In genomic region chr14:29064305-29064704, GRCh38 we compare ENCODE assay signal across 8 cellular contexts.
"Had no signal": no experiment of that assay in that cellular context is flagged by ENCODE, and none has a peak within 500 bp of the region (broad histone marks: within the 10 kb centered on the region; RNA-seq: fewer than 3 reads in every experiment).

No MANE protein-coding gene starts in this region.

- H3K27ac ChIP-seq: GM23248, HL-60 had no signal

- H3K27ac Mint-ChIP-seq: HFFc6 had no signal

- H3K4me3 Mint-ChIP-seq: HFFc6 had no signal

- H3K36me3 ChIP-seq: HAP-1 had no signal

- H2AFZ ChIP-seq: GM23248 had no signal

- H3K4me3 ChIP-seq: GM23248, HAP-1, K562 had no signal

- DNase-seq: GM23248, GOT3, H7, HFFc6, IMR-90 had no signal

- H3K9me3 Mint-ChIP-seq: HFFc6 had no signal

- H3K9me3 ChIP-seq: HAP-1 had no signal
